Comparison of ENCODE assay signal across 8 cellular contexts in genomic region chrX:101057095-101057714, GRCh38. TPM values are rescaled to one million over a fixed set of nuclear protein-coding genes. Genes with fewer than 3 reads are reported as not detected.
DNase-seq lines count a peak whose midpoint lies in the region; ATAC-seq and TF ChIP-seq lines count a peak whose summit lies in the region.

No MANE protein-coding gene starts in this region.

- H3K4me1 ChIP-seq in RWPE2 (ENCODE audit: insufficient read depth, poor library complexity, severe bottlenecking) (peaks cover 8% of the 10 kb centered on the region), thyroid gland (no peaks in the 10 kb centered on the region)
- H3K4me1 ChIP-seq in CD4-positive, alpha-beta memory T cell (ENCODE audit: insufficient read depth, low read length), result peaks cover 5% of the 10 kb centered on the region

- H3K4me3 ChIP-seq in RWPE2 (ENCODE audit: severe bottlenecking) (no peak overlapping the region), thyroid gland (replicated peaks in 1 of 3) (no peak overlapping the region)
- no peak overlapping the region for H3K4me3 ChIP-seq in CD4-positive, alpha-beta memory T cell (ENCODE audit: low read length in 2 of 2)

- H3K4me3 Mint-ChIP-seq in activated CD4-positive, alpha-beta memory T cell treated with anti-CD3 and anti-CD28 coated beads, Interleukin-2, amount 10 ng/mL, durations not matched to agents 7 days and 5 days, result no peak overlapping the region
- no peak overlapping the region for H3K4me3 Mint-ChIP-seq in activated CD4-positive, alpha-beta memory T cell treated with anti-CD3 and anti-CD28 coated beads for 36 hours
- no peak overlapping the region for H3K4me3 Mint-ChIP-seq in CD4-positive, alpha-beta memory T cell

- POLR2A ChIA-PET in activated CD4-positive, alpha-beta memory T cell treated with anti-CD3 and anti-CD28 coated beads, Interleukin-2, amount 10 ng/mL, durations not matched to agents 7 days and 5 days (lab: Charles Lee), result no interaction called here
- POLR2A ChIA-PET in activated CD4-positive, alpha-beta memory T cell treated with anti-CD3 and anti-CD28 coated beads for 36 hours (lab: Charles Lee), result no interaction called here
- POLR2A ChIA-PET in CD4-positive, alpha-beta memory T cell (lab: Charles Lee; ENCODE audit: partially characterized antibody), result no interaction called here

- H3K27ac ChIP-seq in RWPE2 (ENCODE audit: poor library complexity, severe bottlenecking) (peak overlapping the region; percentile 78), thyroid gland (no peak overlapping the region)
- H3K27ac ChIP-seq in CD4-positive, alpha-beta memory T cell (ENCODE audit: low read depth, low read length), result no peak overlapping the region

- TF ChIP-seq CTCF in RWPE2 (IDR thresholded peaks at IDR 0.05; ENCODE audit: poor library complexity, severe bottlenecking), result no peak
- no peak for TF ChIP-seq CTCF in thyroid gland (IDR thresholded peaks at IDR 0.05)

- peaks cover 18% of the 10 kb centered on the region for H3K4me1 Mint-ChIP-seq in activated CD4-positive, alpha-beta memory T cell treated with anti-CD3 and anti-CD28 coated beads, Interleukin-2, amount 10 ng/mL, durations not matched to agents 7 days and 5 days
- peaks cover 9% of the 10 kb centered on the region for H3K4me1 Mint-ChIP-seq in activated CD4-positive, alpha-beta memory T cell treated with anti-CD3 and anti-CD28 coated beads for 36 hours (ENCODE audit: low read depth)
- peaks cover 0 to 3% (median 2%) of the 10 kb centered on the region in 4 donors for H3K4me1 Mint-ChIP-seq in CD4-positive, alpha-beta memory T cell

- intact Hi-C loops in activated CD4-positive, alpha-beta memory T cell treated with anti-CD3 and anti-CD28 coated beads for 36 hours (cut with micrococcal nuclease), result loop anchor here (10.0 kb wide), 1 partner anchor 62 kb away; no protein-coding TSS in a partner anchor
- intact Hi-C loops in CD4-positive, alpha-beta memory T cell (cut with micrococcal nuclease), result no loop called here
- intact Hi-C loops in thyroid gland (cut with DNase I), result no loop called here

- TF ChIP-seq POLR2A in thyroid gland (IDR thresholded peaks at IDR 0.05), result no peak

- no peaks in the 10 kb centered on the region for H3K9me3 Mint-ChIP-seq in activated CD4-positive, alpha-beta memory T cell treated with anti-CD3 and anti-CD28 coated beads, Interleukin-2, amount 10 ng/mL, durations not matched to agents 7 days and 5 days
- no peaks in the 10 kb centered on the region for H3K9me3 Mint-ChIP-seq in activated CD4-positive, alpha-beta memory T cell treated with anti-CD3 and anti-CD28 coated beads for 36 hours
- H3K9me3 Mint-ChIP-seq in CD4-positive, alpha-beta memory T cell, result peaks cover 0 to 2% (median 0%) of the 10 kb centered on the region in 8 donors

- H3K36me3 ChIP-seq in RWPE2 (ENCODE audit: low read depth) (no peaks in the 10 kb centered on the region), thyroid gland (no peaks in the 10 kb centered on the region)
- H3K36me3 ChIP-seq in CD4-positive, alpha-beta memory T cell (ENCODE audit: insufficient read depth, low read length), result no peaks in the 10 kb centered on the region

- peak overlapping the region; percentile 72 for H3K27ac Mint-ChIP-seq in activated CD4-positive, alpha-beta memory T cell treated with anti-CD3 and anti-CD28 coated beads, Interleukin-2, amount 10 ng/mL, durations not matched to agents 7 days and 5 days
- no peak overlapping the region for H3K27ac Mint-ChIP-seq in activated CD4-positive, alpha-beta memory T cell treated with anti-CD3 and anti-CD28 coated beads for 36 hours
- H3K27ac Mint-ChIP-seq in CD4-positive, alpha-beta memory T cell, result no peak overlapping the region

- no peaks in the 10 kb centered on the region for H3K27me3 ChIP-seq in RWPE2 (ENCODE audit: insufficient read depth, poor library complexity, severe bottlenecking)
- no peaks in the 10 kb centered on the region for H3K27me3 ChIP-seq in CD4-positive, alpha-beta memory T cell (ENCODE audit: insufficient read depth, low read length)
- no peaks in the 10 kb centered on the region for H3K27me3 ChIP-seq in thyroid gland

- 81 to 92% methylated on average over 3 of the region's 3 CpGs for WGBS in thyroid gland, 2 donors

- no peaks in the 10 kb centered on the region for H3K27me3 Mint-ChIP-seq in activated CD4-positive, alpha-beta memory T cell treated with anti-CD3 and anti-CD28 coated beads, Interleukin-2, amount 10 ng/mL, durations not matched to agents 7 days and 5 days
- H3K27me3 Mint-ChIP-seq in activated CD4-positive, alpha-beta memory T cell treated with anti-CD3 and anti-CD28 coated beads for 36 hours, result no peaks in the 10 kb centered on the region
- H3K27me3 Mint-ChIP-seq in CD4-positive, alpha-beta memory T cell, result no peaks in the 10 kb centered on the region

- ATAC-seq in HG03025 (IDR thresholded peaks at IDR 0.05; ENCODE audit: low FRiP score, unreplicated experiment), result peak; percentile 90
- ATAC-seq in RWPE2 (ENCODE audit: low read depth), result peak; percentile 84

- CTCF ChIA-PET in activated CD4-positive, alpha-beta memory T cell treated with anti-CD3 and anti-CD28 coated beads, Interleukin-2, amount 10 ng/mL, durations not matched to agents 7 days and 5 days (lab: Charles Lee), result interaction anchor here (0.7 kb wide), 1 partner anchor 80 kb away, joined by 3 read pairs; no protein-coding TSS in a partner anchor
- CTCF ChIA-PET in activated CD4-positive, alpha-beta memory T cell treated with anti-CD3 and anti-CD28 coated beads for 36 hours (lab: Charles Lee), result no interaction called here
- CTCF ChIA-PET in CD4-positive, alpha-beta memory T cell (lab: Charles Lee; ENCODE audit: partially characterized antibody), result no interaction called here

- DNase-seq in activated CD4-positive, alpha-beta memory T cell treated with anti-CD3 and anti-CD28 coated beads, Interleukin-2, amount 10 ng/mL, durations not matched to agents 7 days and 5 days, result no peak
- DNase-seq in activated CD4-positive, alpha-beta memory T cell treated with anti-CD3 and anti-CD28 coated beads for 36 hours, result no peak
- DNase-seq in RWPE2 (ENCODE audit: low spot score) (no peak), pulmonary artery endothelial cell (ENCODE audit: low read depth, low spot score) (peak; percentile 80), DMS53 treated with DMSO at 0.1 percent for 48 hours (lab: John Stamatoyannopoulos, UW; ENCODE audit: unreplicated experiment) (no peak), thyroid gland (no peak)
- DNase-seq in CD4-positive, alpha-beta memory T cell, result no peak

- H3K9me3 ChIP-seq in RWPE2 (ENCODE audit: severe bottlenecking) (no peaks in the 10 kb centered on the region), thyroid gland (no peaks in the 10 kb centered on the region)
- no peaks in the 10 kb centered on the region for H3K9me3 ChIP-seq in CD4-positive, alpha-beta memory T cell (ENCODE audit: control insufficient read depth in 1 of 2, low read length in 2 of 2)

- H3K36me3 Mint-ChIP-seq in activated CD4-positive, alpha-beta memory T cell treated with anti-CD3 and anti-CD28 coated beads, Interleukin-2, amount 10 ng/mL, durations not matched to agents 7 days and 5 days (ENCODE audit: low read depth), result no peaks in the 10 kb centered on the region
- H3K36me3 Mint-ChIP-seq in activated CD4-positive, alpha-beta memory T cell treated with anti-CD3 and anti-CD28 coated beads for 36 hours, result no peaks in the 10 kb centered on the region
- no peaks in the 10 kb centered on the region for H3K36me3 Mint-ChIP-seq in CD4-positive, alpha-beta memory T cell

RNA-seq across cellular contexts. Expression of gene TRMT2B, which starts 5.3 kb away (rescaled TPM):
- 10 to 100 TPM; 21.1 to 24.0 TPM for total RNA-seq in activated CD4-positive, alpha-beta memory T cell treated with anti-CD3 and anti-CD28 coated beads, Interleukin-2, amount 10 ng/mL, durations not matched to agents 7 days and 5 days
- total RNA-seq in activated CD4-positive, alpha-beta memory T cell treated with anti-CD3 and anti-CD28 coated beads for 36 hours, result 10 to 100 TPM; 19.6 to 21.2 TPM
- total RNA-seq in pulmonary artery endothelial cell (24.3 and 30.8 TPM in 2 replicates), thyroid gland (10 to 100 TPM; 26.2 to 32.8 (median 29.1) TPM)
- total RNA-seq in CD4-positive, alpha-beta memory T cell, result 10 to 100 TPM; 44.1 to 52.5 TPM
- polyA plus RNA-seq in CD4-positive, alpha-beta memory T cell, result 10 to 100 TPM; 38.5 to 60.8 TPM

RNA-seq across cellular contexts. Expression of gene TMEM35A, which starts 21.5 kb away (rescaled TPM):
- total RNA-seq in activated CD4-positive, alpha-beta memory T cell treated with anti-CD3 and anti-CD28 coated beads, Interleukin-2, amount 10 ng/mL, durations not matched to agents 7 days and 5 days, result not detected
- not detected for total RNA-seq in activated CD4-positive, alpha-beta memory T cell treated with anti-CD3 and anti-CD28 coated beads for 36 hours
- total RNA-seq in pulmonary artery endothelial cell, result 3.1 and 9.1 TPM in 2 replicates
- total RNA-seq in CD4-positive, alpha-beta memory T cell, result not detected
- polyA plus RNA-seq in CD4-positive, alpha-beta memory T cell, result not detected
- total RNA-seq in thyroid gland, result 1 to 10 TPM in 3 of 4 donors, under 1 TPM in 1; 0.78 to 2.1 (median 1.3) TPM

RNA-seq across cellular contexts. Expression of gene CENPI, which starts 40.8 kb away (rescaled TPM):
- total RNA-seq in activated CD4-positive, alpha-beta memory T cell treated with anti-CD3 and anti-CD28 coated beads, Interleukin-2, amount 10 ng/mL, durations not matched to agents 7 days and 5 days, result 10 to 100 TPM; 25.0 to 25.9 TPM
- total RNA-seq in activated CD4-positive, alpha-beta memory T cell treated with anti-CD3 and anti-CD28 coated beads for 36 hours, result 10 to 100 TPM; 21.1 to 22.3 TPM
- total RNA-seq in pulmonary artery endothelial cell, result 25.2 and 44.7 TPM in 2 replicates
- total RNA-seq in CD4-positive, alpha-beta memory T cell, result under 1 TPM; 0.64 to 0.96 TPM
- under 1 TPM in 1 of 2 donors, not detected in 1; 0.44 TPM for polyA plus RNA-seq in CD4-positive, alpha-beta memory T cell
- total RNA-seq in thyroid gland, result under 1 TPM in 2 of 4 donors, not detected in 2; 0.17 to 0.78 TPM

Comparison
In these comparisons a context has a peak if more than half of its experiments do, and no peak if none do; other contexts are left out.
1. RNA of gene CENPI, which starts 40.8 kb away (total RNA-seq): 25.0 to 25.9 TPM in activated CD4-positive, alpha-beta memory T cell treated with anti-CD3 and anti-CD28 coated beads, Interleukin-2, amount 10 ng/mL, durations not matched to agents 7 days and 5 days, 25.2 to 44.7 TPM in pulmonary artery endothelial cell and 21.1 to 22.3 TPM in activated CD4-positive, alpha-beta memory T cell treated with anti-CD3 and anti-CD28 coated beads for 36 hours; 0.64 to 0.96 TPM in CD4-positive, alpha-beta memory T cell and 0.17 to 0.78 TPM in thyroid gland; every median in the first group is over 10 times any median in the second.